Comparison of ENCODE assay signal across 18 cellular contexts in the genomic region with DNA sequence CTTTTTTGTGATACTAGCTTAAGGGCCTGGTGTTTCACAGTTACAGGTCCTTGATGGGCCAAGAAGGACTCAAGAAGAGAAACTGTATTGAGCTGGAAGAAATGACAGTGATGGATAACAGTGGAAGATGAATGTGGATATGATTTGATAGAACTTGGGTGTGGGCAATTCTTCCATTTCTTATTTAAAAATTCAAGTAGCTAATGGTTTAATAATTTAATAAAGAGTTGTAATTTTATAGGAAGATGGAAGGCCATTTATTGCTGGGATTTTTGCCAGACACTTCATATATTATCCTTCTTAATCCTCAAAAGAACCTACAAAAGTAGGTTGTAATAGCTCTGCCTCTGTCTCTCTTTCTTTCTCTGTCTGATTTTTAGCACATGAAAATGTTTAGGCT. TPM values are rescaled to one million over a fixed set of nuclear protein-coding genes. Genes with fewer than 3 reads are reported as not detected.
"Had no signal": no experiment of that assay in that cellular context is flagged by ENCODE, and none has a peak within 500 bp of the region (broad histone marks: within the 10 kb centered on the region; RNA-seq: fewer than 3 reads in every experiment).

No MANE protein-coding gene starts in this region.

- H3K27ac ChIP-seq: foreskin keratinocyte, lower lobe of right lung, neutrophil, parathyroid adenoma, thyroid gland had no signal

- H3K4me3 ChIP-seq: lower lobe of right lung, mucosa of descending colon, thyroid gland had no signal

- H3K9ac ChIP-seq: parathyroid adenoma had no signal

- H3K27ac Mint-ChIP-seq: activated B cell treated with CpG ODN at 0.5 μM for 24 hours; activated naive CD8-positive, alpha-beta T cell treated with anti-CD3 and anti-CD28 coated beads for 36 hours; activated T-helper 1 cell treated with anti-CD3 and anti-CD28 coated beads, Interleukin-12 subunit alpha, Interleukin-12 subunit beta, Interleukin-2, Interleukin-4 antibody, amounts not matched to agents 30 ng/mL and 10 ng/mL and 1 ng/mL, durations not matched to agents 14 hours and 24 hours and 36 hours; dendritic cell treated with granulocyte-macrophage colony-stimulating factor and Interleukin-4, amounts not matched to agents 40 ng/mL and 50 ng/mL, for 4 days; stimulated activated memory B cell treated with anti-CD40 and anti-IgM and Interleukin-4, amounts not matched to agents 10 μg/mL and 1 μg/mL and 100 μg/mL, for 72 hours had no signal

- H2AFZ ChIP-seq: parathyroid adenoma had no signal

- ATAC-seq: mucosa of descending colon; naive thymus-derived CD8-positive, alpha-beta T cell; stimulated activated memory B cell treated with anti-CD40 and anti-IgM and Interleukin-4, amounts not matched to agents 10 μg/mL and 1 μg/mL and 100 μg/mL, for 72 hours had no signal

- DNase-seq: activated B cell treated with CpG ODN at 0.5 μM for 24 hours; activated CD4-positive, alpha-beta T cell treated with anti-CD3 and anti-CD28 coated beads for 48 hours; activated CD8-positive, alpha-beta memory T cell treated with anti-CD3 and anti-CD28 coated beads, Interleukin-2, amount 50 U/mL, for 48 hours; activated naive CD8-positive, alpha-beta T cell treated with anti-CD3 and anti-CD28 coated beads for 36 hours; cerebellar nuclear complex; effector memory CD4-positive, alpha-beta T cell; lower lobe of right lung; mucosa of descending colon; naive thymus-derived CD8-positive, alpha-beta T cell; stimulated activated CD4-positive, alpha-beta T cell treated with anti-CD3 and anti-CD28 coated beads, Interleukin-2, amount 100 ng/mL, for 48 hours; thyroid gland had no signal

- H3K4me1 ChIP-seq: lower lobe of right lung, thyroid gland had no signal

- H3K79me2 ChIP-seq: parathyroid adenoma had no signal

- H3K4me1 Mint-ChIP-seq: activated B cell treated with CpG ODN at 0.5 μM for 24 hours; activated naive CD8-positive, alpha-beta T cell treated with anti-CD3 and anti-CD28 coated beads for 36 hours; naive thymus-derived CD8-positive, alpha-beta T cell; stimulated activated memory B cell treated with anti-CD40 and anti-IgM and Interleukin-4, amounts not matched to agents 10 μg/mL and 1 μg/mL and 100 μg/mL, for 72 hours had no signal

- H3K27me3 ChIP-seq: foreskin keratinocyte, neutrophil, thyroid gland had no signal

- H3K36me3 Mint-ChIP-seq: activated naive CD8-positive, alpha-beta T cell treated with anti-CD3 and anti-CD28 coated beads for 36 hours; stimulated activated memory B cell treated with anti-CD40 and anti-IgM and Interleukin-4, amounts not matched to agents 10 μg/mL and 1 μg/mL and 100 μg/mL, for 72 hours had no signal

- H3K4me3 Mint-ChIP-seq: activated B cell treated with CpG ODN at 0.5 μM for 24 hours; activated naive CD8-positive, alpha-beta T cell treated with anti-CD3 and anti-CD28 coated beads for 36 hours; activated T-helper 1 cell treated with anti-CD3 and anti-CD28 coated beads, Interleukin-12 subunit alpha, Interleukin-12 subunit beta, Interleukin-2, Interleukin-4 antibody, amounts not matched to agents 30 ng/mL and 10 ng/mL and 1 ng/mL, durations not matched to agents 14 hours and 24 hours and 36 hours; dendritic cell treated with granulocyte-macrophage colony-stimulating factor and Interleukin-4, amounts not matched to agents 40 ng/mL and 50 ng/mL, for 4 days; naive thymus-derived CD8-positive, alpha-beta T cell; stimulated activated memory B cell treated with anti-CD40 and anti-IgM and Interleukin-4, amounts not matched to agents 10 μg/mL and 1 μg/mL and 100 μg/mL, for 72 hours had no signal

- H3K9me3 Mint-ChIP-seq: activated naive CD8-positive, alpha-beta T cell treated with anti-CD3 and anti-CD28 coated beads for 36 hours; activated T-helper 1 cell treated with anti-CD3 and anti-CD28 coated beads, Interleukin-12 subunit alpha, Interleukin-12 subunit beta, Interleukin-2, Interleukin-4 antibody, amounts not matched to agents 30 ng/mL and 10 ng/mL and 1 ng/mL, durations not matched to agents 14 hours and 24 hours and 36 hours; stimulated activated memory B cell treated with anti-CD40 and anti-IgM and Interleukin-4, amounts not matched to agents 10 μg/mL and 1 μg/mL and 100 μg/mL, for 72 hours had no signal

- H3K9me3 ChIP-seq: lower lobe of right lung, mucosa of descending colon, neutrophil, thyroid gland had no signal

- H3K36me3 ChIP-seq: lower lobe of right lung, neutrophil, thyroid gland had no signal

RNA-seq across cellular contexts. Expression of gene AKR1B10, which starts 47.2 kb away (rescaled TPM):
- total RNA-seq: activated B cell treated with CpG ODN at 0.5 μM for 24 hours; activated naive CD8-positive, alpha-beta T cell treated with anti-CD3 and anti-CD28 coated beads for 36 hours; activated T-helper 1 cell treated with anti-CD3 and anti-CD28 coated beads, Interleukin-12 subunit alpha, Interleukin-12 subunit beta, Interleukin-2, Interleukin-4 antibody, amounts not matched to agents 30 ng/mL and 10 ng/mL and 1 ng/mL, durations not matched to agents 14 hours and 24 hours and 36 hours; lower lobe of right lung; naive thymus-derived CD8-positive, alpha-beta T cell; T-helper 2 cell treated with Interferon-gamma antibody and Interleukin-4, amounts not matched to agents 100 ng/mL and 5 ng/mL, for 36 hours had no signal
- polyA plus RNA-seq: naive thymus-derived CD8-positive, alpha-beta T cell had no signal
